ENCODE assay signal across 12 cellular contexts in the genomic region with DNA sequence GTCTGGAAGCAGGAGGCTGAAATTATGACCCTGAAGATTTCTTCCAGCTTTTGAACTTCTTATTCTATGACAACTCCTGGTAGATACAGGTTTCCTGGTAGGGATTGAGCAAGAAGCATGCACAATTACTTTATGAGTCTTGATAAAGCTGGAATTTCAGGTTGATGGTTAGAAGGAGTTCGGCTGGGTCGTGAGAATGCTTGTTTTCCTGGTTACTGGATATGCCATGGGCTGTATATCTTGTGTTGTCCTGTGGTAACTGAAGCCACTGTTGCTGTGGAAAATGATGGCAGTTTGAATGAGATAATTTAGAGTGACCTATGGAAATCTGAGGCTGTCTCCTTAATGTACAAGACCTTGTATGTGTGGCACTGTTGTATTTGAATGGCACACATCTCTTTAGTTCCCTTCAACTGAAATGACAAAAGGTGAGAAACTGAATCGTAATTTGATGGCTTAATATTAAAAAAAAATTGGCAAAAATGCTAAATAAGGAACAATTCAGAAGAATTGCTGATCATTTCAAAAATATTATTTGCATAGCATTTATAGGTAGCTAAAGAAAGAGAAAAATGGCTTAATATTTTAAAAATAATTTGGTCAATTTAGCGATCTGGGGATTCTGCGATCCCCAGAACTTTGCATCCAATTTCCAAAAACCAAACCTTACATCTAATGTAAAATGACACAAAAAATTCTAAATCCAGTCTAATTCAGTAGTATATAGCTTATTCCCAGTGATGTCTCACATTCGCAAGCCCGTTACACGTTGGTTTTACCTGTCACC. TPM values are rescaled to one million over a fixed set of nuclear protein-coding genes. Genes with fewer than 3 reads are reported as not detected.
A peak's percentile ranks its signal among the peaks of the same experiment; 100 is the strongest.
DNase-seq lines count a peak whose midpoint lies in the region; ATAC-seq and TF ChIP-seq lines count a peak whose summit lies in the region.
"Had no signal": no experiment of that assay in that cellular context is flagged by ENCODE, and none has a peak within 500 bp of the region (broad histone marks: within the 10 kb centered on the region; RNA-seq: fewer than 3 reads in every experiment).

No MANE protein-coding gene starts in this region.

- WGBS in hepatocyte (ENCODE audit: low lambda C conversion rate, missing lambda C conversion rate) = 69% methylated on average over 8 of the region's 8 CpGs
- WGBS in neuronal stem cell (ENCODE audit: extremely low coverage in 2 of 2, insufficient read length in 2 of 2, insufficient replicate concordance in 1 of 2), 2 donors = no CpG with 5 or more reads among the region's 8 CpGs

- in situ Hi-C loops in gastrocnemius medialis (cut with MboI; ENCODE audit: low sequenced_read_pairs in 4 of 4) = no loop called here

- H2AFZ ChIP-seq in PC-9 (peak overlapping the region; percentile 81; the same call in 1 of the 2 replicates), hepatocyte (peak overlapping the region; percentile 99), neuronal stem cell (ENCODE audit: low read length) (no peak overlapping the region)

- no peak overlapping the region for H3K4ac ChIP-seq in neuronal stem cell (ENCODE audit: low read length)

- DNase-seq in activated CD4-positive, alpha-beta T cell treated with anti-CD3 and anti-CD28 coated beads, Interleukin-2, amount 10 ng/mL, durations not matched to agents 7 days and 5 days = no peak
- DNase-seq in activated CD4-positive, alpha-beta T cell treated with anti-CD3 and anti-CD28 coated beads, Interleukin-2, amount 50 U/mL, for 4 hours = no peak
- DNase-seq in PC-9 = peak; percentile 43 to 96
- peak; percentile 37 for DNase-seq in hepatocyte (ENCODE audit: low spot score)
- no peak for DNase-seq in gastrocnemius medialis
- no peak for DNase-seq in T-helper 1 cell
- no peak for DNase-seq in neuronal stem cell (ENCODE audit: low spot score)
- no peak for DNase-seq in NAMALWA (ENCODE audit: low spot score)
- DNase-seq: uterus had no signal

- no peak overlapping the region for H2BK5ac ChIP-seq in neuronal stem cell (ENCODE audit: low read length)

- peaks cover 20% of the 10 kb centered on the region for H3K36me3 Mint-ChIP-seq in activated CD4-positive, alpha-beta T cell treated with anti-CD3 and anti-CD28 coated beads, Interleukin-2, amount 10 ng/mL, durations not matched to agents 7 days and 5 days (ENCODE audit: low read depth)

- H3K4me3 ChIP-seq in PC-9 (peak overlapping the region; percentile 97; the same call in 1 of the 2 replicates), hepatocyte (no peak overlapping the region), gastrocnemius medialis (no peak overlapping the region), neuronal stem cell (ENCODE audit: low read length in 2 of 2) (no peak overlapping the region)

- H3K4me1 ChIP-seq in PC-9 (replicated peaks; ENCODE audit: insufficient read depth) (peaks cover 49% of the 10 kb centered on the region), hepatocyte (ENCODE audit: insufficient read depth) (peaks cover 27% of the 10 kb centered on the region), gastrocnemius medialis (peaks cover 23 to 25% of the 10 kb centered on the region in 2 donors), neuronal stem cell (ENCODE audit: control insufficient read depth in 2 of 2, insufficient read depth in 1 of 2, low read depth in 1 of 2, low read length in 2 of 2) (peaks cover 4 to 8% of the 10 kb centered on the region in 2 donors)
- H3K4me1 ChIP-seq: uterus had no signal

- no peak overlapping the region for H3K23ac ChIP-seq in neuronal stem cell (ENCODE audit: low read depth, low read length, poor library complexity)

- no peak overlapping the region for H3K27ac Mint-ChIP-seq in activated CD4-positive, alpha-beta T cell treated with anti-CD3 and anti-CD28 coated beads, Interleukin-2, amount 10 ng/mL, durations not matched to agents 7 days and 5 days

- H4K91ac ChIP-seq in neuronal stem cell (ENCODE audit: low read depth, low read length, poor library complexity) = no peak overlapping the region

- H3K27me3 ChIP-seq in PC-9 (ENCODE audit: insufficient read depth, low read depth) (no peaks in the 10 kb centered on the region), hepatocyte (no peaks in the 10 kb centered on the region), gastrocnemius medialis (no peaks in the 10 kb centered on the region), neuronal stem cell (ENCODE audit: control insufficient read depth in 3 of 3, insufficient read depth in 3 of 3, low read depth in 1 of 3, low read length in 3 of 3) (no peaks in the 10 kb centered on the region)
- H3K27me3 ChIP-seq: ascending aorta, gastroesophageal sphincter, neutrophil, uterus had no signal

- no peak overlapping the region for H2BK120ac ChIP-seq in neuronal stem cell (ENCODE audit: low read depth, low read length)

- no peak overlapping the region for H2AK5ac ChIP-seq in neuronal stem cell (ENCODE audit: low read depth, low read length)

- no peak for TF ChIP-seq CTCF in PC-9 (conservative IDR thresholded peaks at IDR 0.05)
- no peak for TF ChIP-seq CTCF in hepatocyte (IDR thresholded peaks at IDR 0.05; ENCODE audit: poor library complexity)
- TF ChIP-seq CTCF in gastrocnemius medialis (IDR thresholded peaks at IDR 0.05 in 4 of 5, conservative IDR thresholded peaks at IDR 0.05 in 1 of 5) = no peak

- H4K20me1 ChIP-seq in PC-9 (ENCODE audit: insufficient read depth) = peaks cover 5% of the 10 kb centered on the region; the same call in 1 of the 2 replicates
- H4K20me1 ChIP-seq in hepatocyte (ENCODE audit: insufficient read depth, poor library complexity, severe bottlenecking) = peaks cover 10% of the 10 kb centered on the region

- peaks cover 31% of the 10 kb centered on the region for H3K4me1 Mint-ChIP-seq in activated CD4-positive, alpha-beta T cell treated with anti-CD3 and anti-CD28 coated beads, Interleukin-2, amount 10 ng/mL, durations not matched to agents 7 days and 5 days

- no peak overlapping the region for H2BK12ac ChIP-seq in neuronal stem cell (ENCODE audit: low read length)

- no peak overlapping the region for H3K14ac ChIP-seq in neuronal stem cell (ENCODE audit: low read length)

- H3K36me3 ChIP-seq in PC-9 (ENCODE audit: low read depth) (peaks cover 22% of the 10 kb centered on the region), hepatocyte (replicated peaks; ENCODE audit: insufficient read depth, low read depth) (no peaks in the 10 kb centered on the region), gastrocnemius medialis (no peaks in the 10 kb centered on the region), neuronal stem cell (replicated peaks in 1 of 2; ENCODE audit: control insufficient read depth in 2 of 2, insufficient read depth in 2 of 2, low read length in 2 of 2) (peaks cover 0 to 24% of the 10 kb centered on the region in 2 donors)
- H3K36me3 ChIP-seq: ascending aorta, gastroesophageal sphincter, neutrophil, uterus had no signal

- H3K4me2 ChIP-seq in PC-9 (peak overlapping the region; percentile 81), hepatocyte (peak overlapping the region; percentile 96), neuronal stem cell (ENCODE audit: insufficient read depth, low read length, poor library complexity, severe bottlenecking) (no peak overlapping the region)

- no peaks in the 10 kb centered on the region for H3K9me3 ChIP-seq in PC-9 (ENCODE audit: insufficient read depth, low read depth)
- no peaks in the 10 kb centered on the region for H3K9me3 ChIP-seq in hepatocyte (ENCODE audit: low read depth)
- H3K9me3 ChIP-seq in gastrocnemius medialis = no peaks in the 10 kb centered on the region
- no peaks in the 10 kb centered on the region for H3K9me3 ChIP-seq in neuronal stem cell (replicated peaks in 1 of 2; ENCODE audit: control insufficient read depth in 2 of 2, insufficient read depth in 1 of 2, low read depth in 1 of 2, low read length in 2 of 2)
- H3K9me3 ChIP-seq: ascending aorta, gastroesophageal sphincter, neutrophil, uterus had no signal

- H3F3A ChIP-seq in PC-9 (ENCODE audit: insufficient read depth, low read depth) = peaks cover 31% of the 10 kb centered on the region

- H3K18ac ChIP-seq in neuronal stem cell (ENCODE audit: low read length) = no peak overlapping the region

- H4K8ac ChIP-seq in neuronal stem cell (ENCODE audit: low read depth, low read length) = no peak overlapping the region

- H3K4me3 Mint-ChIP-seq in activated CD4-positive, alpha-beta T cell treated with anti-CD3 and anti-CD28 coated beads, Interleukin-2, amount 10 ng/mL, durations not matched to agents 7 days and 5 days = peak overlapping the region; percentile 0

- H3K79me1 ChIP-seq in neuronal stem cell (ENCODE audit: low read depth, low read length) = peaks cover 2% of the 10 kb centered on the region

- H3K79me2 ChIP-seq in PC-9 (ENCODE audit: low read depth) (peaks cover 35% of the 10 kb centered on the region), hepatocyte (peaks cover 35% of the 10 kb centered on the region)

- H3K27ac ChIP-seq in PC-9 = peak overlapping the region; percentile 87
- H3K27ac ChIP-seq in hepatocyte = no peak overlapping the region
- H3K27ac ChIP-seq in gastrocnemius medialis = peak overlapping the region in 3 of 4 donors; percentile 7 to 46 (median 44)
- H3K27ac ChIP-seq in neuronal stem cell (replicated peaks; ENCODE audit: low read length) = no peak overlapping the region

- peaks cover 31% of the 10 kb centered on the region for H3K27me3 Mint-ChIP-seq in activated CD4-positive, alpha-beta T cell treated with anti-CD3 and anti-CD28 coated beads, Interleukin-2, amount 10 ng/mL, durations not matched to agents 7 days and 5 days

- no peak for ATAC-seq in gastrocnemius medialis

- CTCF ChIA-PET in activated CD4-positive, alpha-beta T cell treated with anti-CD3 and anti-CD28 coated beads, Interleukin-2, amount 10 ng/mL, durations not matched to agents 7 days and 5 days (lab: Charles Lee) = interaction anchor here (0.9 kb wide), 1 partner anchor 33 kb away, joined by 3 read pairs; no protein-coding TSS in a partner anchor
- CTCF ChIA-PET in PC-9 (lab: Charles Lee) = no interaction called here

- intact Hi-C loops in PC-9 (cut with micrococcal nuclease; ENCODE audit: unreplicated experiment) (loop anchor here (1.0 to 10.0 kb wide), 3 partner anchors 63 to 400 kb away; no protein-coding TSS in a partner anchor), gastrocnemius medialis (cut with DNase I; ENCODE audit: low total_unique reads) (loop anchor here (2.0 to 10.0 kb wide), 3 partner anchors 54 to 480 kb away; no protein-coding TSS in a partner anchor)

- TF ChIP-seq POLR2A in gastrocnemius medialis (IDR thresholded peaks at IDR 0.05) = no peak

- POLR2A ChIA-PET in activated CD4-positive, alpha-beta T cell treated with anti-CD3 and anti-CD28 coated beads, Interleukin-2, amount 10 ng/mL, durations not matched to agents 7 days and 5 days (lab: Charles Lee) = no interaction called here
- POLR2A ChIA-PET in PC-9 (lab: Charles Lee; ENCODE audit: unreplicated experiment) = interaction anchor here (0.6 kb wide), 2 partner anchors 70 to 84 kb away, joined by 4 to 5 read pairs; no protein-coding TSS in a partner anchor

- no peak overlapping the region for H2BK15ac ChIP-seq in neuronal stem cell (ENCODE audit: low read length)

- BruUV-seq in PC-9 (replicated peaks; lab: Mats Ljungman, UMichigan) = no TSS peak

- no peaks in the 10 kb centered on the region for H3K9me3 Mint-ChIP-seq in activated CD4-positive, alpha-beta T cell treated with anti-CD3 and anti-CD28 coated beads, Interleukin-2, amount 10 ng/mL, durations not matched to agents 7 days and 5 days

- no peak overlapping the region for H3K9ac ChIP-seq in neuronal stem cell (ENCODE audit: low read depth, low read length, poor library complexity)

- H3K9me2 ChIP-seq in PC-9 (ENCODE audit: insufficient read depth) (no peaks in the 10 kb centered on the region), hepatocyte (replicated peaks; ENCODE audit: insufficient read depth) (no peaks in the 10 kb centered on the region)

RNA-seq across cellular contexts. Expression of gene UBE2E1, which starts 1.1 kb away (rescaled TPM):
- 10 to 100 TPM; 65.5 to 66.1 TPM for total RNA-seq in activated CD4-positive, alpha-beta T cell treated with anti-CD3 and anti-CD28 coated beads, Interleukin-2, amount 10 ng/mL, durations not matched to agents 7 days and 5 days
- 65.6 and 102 TPM in 2 replicates for total RNA-seq in PC-9 (2021)
- 174 and 179 TPM in 2 replicates for total RNA-seq in hepatocyte
- polyA plus RNA-seq in hepatocyte = 13.9 and 20.8 TPM in 2 replicates
- total RNA-seq in gastrocnemius medialis = 100 to 1,000 TPM in 2 of 4 donors, 10 to 100 TPM in 2; 54.8 to 153 (median 109) TPM
- polyA plus RNA-seq in neuronal stem cell (2013, experiment 1 of 2) = 320 TPM
- 317 TPM for polyA plus RNA-seq in neuronal stem cell (2013, experiment 2 of 2)

Comparison
In these comparisons a context has a peak if more than half of its experiments do, and no peak if none do; other contexts are left out.
1. DNase-seq: peak in PC-9 (2 of 2) and hepatocyte (single experiment); none in activated CD4-positive, alpha-beta T cell treated with anti-CD3 and anti-CD28 coated beads, Interleukin-2, amount 10 ng/mL, durations not matched to agents 7 days and 5 days (single experiment), activated CD4-positive, alpha-beta T cell treated with anti-CD3 and anti-CD28 coated beads, Interleukin-2, amount 50 U/mL, for 4 hours (0 of 2), gastrocnemius medialis (0 of 2), T-helper 1 cell (0 of 5), neuronal stem cell (single experiment) and NAMALWA (single experiment).
2. H3K27ac ChIP-seq: peak in PC-9 (single experiment) and gastrocnemius medialis (3 of 4); none in hepatocyte (single experiment) and neuronal stem cell (single experiment).